8 cellular contexts compared by ENCODE assay signal in genomic region chr12:55736780-55737580, GRCh38. TPM values are rescaled to one million over a fixed set of nuclear protein-coding genes. Genes with fewer than 3 reads are reported as not detected.
DNase-seq lines count a peak whose midpoint lies in the region; ATAC-seq and TF ChIP-seq lines count a peak whose summit lies in the region.

No MANE protein-coding gene starts in this region.

- ATAC-seq in HG02610 (IDR thresholded peaks at IDR 0.05; ENCODE audit: unreplicated experiment) (peak; percentile 36), lower lobe of right lung (peak; percentile 83 to 86), HG02852 (IDR thresholded peaks at IDR 0.05; ENCODE audit: unreplicated experiment) (no peak)
- peak; percentile 38 for ATAC-seq in effector memory CD8-positive, alpha-beta T cell (replicated peaks)

- H3K36me3 ChIP-seq in lower lobe of right lung = no peaks in the 10 kb centered on the region

- no peaks in the 10 kb centered on the region for H3K27me3 ChIP-seq in lower lobe of right lung (ENCODE audit: low read depth)

- peaks cover 21% of the 10 kb centered on the region for H3K4me1 ChIP-seq in lower lobe of right lung

- peak; percentile 78 for TF ChIP-seq CTCF in lower lobe of right lung (IDR thresholded peaks at IDR 0.05)

- H3K4me3 Mint-ChIP-seq in effector memory CD8-positive, alpha-beta T cell = peak overlapping the region; percentile 54 to 78
- H3K4me3 Mint-ChIP-seq in stimulated activated naive CD8-positive, alpha-beta T cell treated with anti-CD3 and anti-CD28 coated beads, Interleukin-15, Interleukin-2, amounts not matched to agents 100 ng/mL and 50 ng/mL, for 24 hours = no peak overlapping the region

- no peaks in the 10 kb centered on the region for H3K9me3 ChIP-seq in lower lobe of right lung

- intact Hi-C loops in lower lobe of right lung (cut with DNase I) = no loop called here

- peak overlapping the region; percentile 44 to 82 for H3K27ac Mint-ChIP-seq in effector memory CD8-positive, alpha-beta T cell
- H3K27ac Mint-ChIP-seq in stimulated activated naive CD8-positive, alpha-beta T cell treated with anti-CD3 and anti-CD28 coated beads, Interleukin-15, Interleukin-2, amounts not matched to agents 100 ng/mL and 50 ng/mL, for 24 hours = peak overlapping the region; percentile 81

- peaks cover 5% of the 10 kb centered on the region for H3K36me3 Mint-ChIP-seq in effector memory CD8-positive, alpha-beta T cell (ENCODE audit: insufficient read depth)
- no peaks in the 10 kb centered on the region for H3K36me3 Mint-ChIP-seq in stimulated activated naive CD8-positive, alpha-beta T cell treated with anti-CD3 and anti-CD28 coated beads, Interleukin-15, Interleukin-2, amounts not matched to agents 100 ng/mL and 50 ng/mL, for 24 hours (ENCODE audit: low read depth)

- no peak overlapping the region for H3K4me3 ChIP-seq in lower lobe of right lung

- DNase-seq in DMS53 treated with DMSO at 0.1 percent for 48 hours (lab: John Stamatoyannopoulos, UW; ENCODE audit: unreplicated experiment) = peak; percentile 90
- DNase-seq in NCI-H2227 treated with DMSO at 0.1 percent for 48 hours (lab: John Stamatoyannopoulos, UW) = peak; percentile 61
- DNase-seq in activated CD4-positive, alpha-beta T cell treated with anti-CD3 and anti-CD28 coated beads for 4 hours = peak; percentile 49 to 51
- DNase-seq in effector memory CD8-positive, alpha-beta T cell = peak; percentile 27 to 50 (median 33)
- peak; percentile 80 for DNase-seq in lower lobe of right lung

- H3K27ac ChIP-seq in lower lobe of right lung = no peak overlapping the region

- H3K9me3 Mint-ChIP-seq in effector memory CD8-positive, alpha-beta T cell = no peaks in the 10 kb centered on the region
- H3K9me3 Mint-ChIP-seq in stimulated activated naive CD8-positive, alpha-beta T cell treated with anti-CD3 and anti-CD28 coated beads, Interleukin-15, Interleukin-2, amounts not matched to agents 100 ng/mL and 50 ng/mL, for 24 hours = no peaks in the 10 kb centered on the region

- no peaks in the 10 kb centered on the region for H3K27me3 Mint-ChIP-seq in effector memory CD8-positive, alpha-beta T cell
- no peaks in the 10 kb centered on the region for H3K27me3 Mint-ChIP-seq in stimulated activated naive CD8-positive, alpha-beta T cell treated with anti-CD3 and anti-CD28 coated beads, Interleukin-15, Interleukin-2, amounts not matched to agents 100 ng/mL and 50 ng/mL, for 24 hours

- H3K4me1 Mint-ChIP-seq in effector memory CD8-positive, alpha-beta T cell (ENCODE audit: low read depth in 2 of 2) = peaks cover 17 to 29% of the 10 kb centered on the region in 2 donors
- H3K4me1 Mint-ChIP-seq in stimulated activated naive CD8-positive, alpha-beta T cell treated with anti-CD3 and anti-CD28 coated beads, Interleukin-15, Interleukin-2, amounts not matched to agents 100 ng/mL and 50 ng/mL, for 24 hours (ENCODE audit: low read depth) = peaks cover 21% of the 10 kb centered on the region

RNA-seq across cellular contexts. Expression of gene GDF11, which starts 5.9 kb away (rescaled TPM):
- total RNA-seq in lower lobe of right lung = 3.8 TPM

RNA-seq across cellular contexts. Expression of gene CD63, which starts 8.2 kb away (rescaled TPM):
- total RNA-seq in lower lobe of right lung = 1,142 TPM

RNA-seq across cellular contexts. Expression of gene RDH5, which starts 16.8 kb away (rescaled TPM):
- total RNA-seq in lower lobe of right lung = 11.1 TPM

RNA-seq across cellular contexts. Expression of gene BLOC1S1, which starts 21.1 kb away (rescaled TPM):
- 134 TPM for total RNA-seq in lower lobe of right lung

RNA-seq across cellular contexts. Expression of gene ITGA7, which starts 29.3 kb away (rescaled TPM):
- total RNA-seq in lower lobe of right lung = 17.5 TPM

Comparison
In these comparisons a context has a peak if more than half of its experiments do, and no peak if none do; other contexts are left out.
1. DNase-seq: peak in every context shown above with its lines; median percentile 90 in DMS53 treated with DMSO at 0.1 percent for 48 hours; 80 in lower lobe of right lung; 61 in NCI-H2227 treated with DMSO at 0.1 percent for 48 hours; 50 in activated CD4-positive, alpha-beta T cell treated with anti-CD3 and anti-CD28 coated beads for 4 hours; 33 in effector memory CD8-positive, alpha-beta T cell.